7 cellular contexts compared by ENCODE assay signal in the genomic region with DNA sequence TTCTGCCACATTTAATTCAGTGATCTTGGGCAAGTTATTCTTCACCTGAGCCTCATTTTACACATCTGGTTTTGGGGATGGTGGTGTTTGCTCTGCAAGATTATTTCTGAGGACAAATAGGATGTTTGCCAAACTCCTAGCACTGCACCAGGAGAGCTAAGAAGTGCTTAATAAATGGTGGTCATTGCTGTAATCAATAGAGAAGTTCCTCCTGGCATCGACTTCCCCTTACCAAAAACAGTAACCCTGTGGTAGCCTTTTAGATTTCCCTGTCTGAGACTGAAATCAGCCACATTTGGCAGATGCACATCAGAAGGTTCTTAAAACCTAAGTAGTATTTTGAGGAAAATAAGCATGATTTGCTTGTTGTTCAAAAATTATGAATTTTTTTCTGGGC. TPM values are rescaled to one million over a fixed set of nuclear protein-coding genes. Genes with fewer than 3 reads are reported as not detected.
DNase-seq lines count a peak whose midpoint lies in the region; ATAC-seq and TF ChIP-seq lines count a peak whose summit lies in the region.

No MANE protein-coding gene starts in this region.

- H3K27me3 ChIP-seq in gastroesophageal sphincter: no peaks in the 10 kb centered on the region

- POLR2A ChIA-PET in HEK293 (lab: Yijun Ruan, JAX): interaction anchor here (1.2 kb wide), 1 partner anchor 33 kb away, joined by 3 read pairs; no protein-coding TSS in a partner anchor
- POLR2A ChIA-PET in T-cell (lab: Charles Lee): no interaction called here

- H3K4me1 ChIP-seq in HEK293 (ENCODE audit: control insufficient read depth, insufficient read depth, low read length) (peaks cover 12% of the 10 kb centered on the region), gastroesophageal sphincter (peaks cover 0 to 69% (median 8%) of the 10 kb centered on the region in 3 donors)

- no peak for TF ChIP-seq EP300 in gastroesophageal sphincter (IDR thresholded peaks at IDR 0.05)

- H3K4me1 Mint-ChIP-seq in T-cell: peaks cover 56 to 65% (median 61%) of the 10 kb centered on the region in 3 donors
- peaks cover 43% of the 10 kb centered on the region for H3K4me1 Mint-ChIP-seq in stimulated activated naive CD8-positive, alpha-beta T cell treated with anti-CD3 and anti-CD28 coated beads, Interleukin-15, amount 100 ng/mL, for 72 hours

- TF ChIP-seq POLR2A in gastroesophageal sphincter (IDR thresholded peaks at IDR 0.05): no peak

- TF ChIP-seq CTCF in HEK293 (tag by site-specific recombination; IDR thresholded peaks at IDR 0.05) (no peak), gastroesophageal sphincter (IDR thresholded peaks at IDR 0.05) (no peak)

- H3K36me3 ChIP-seq in HEK293 (ENCODE audit: control insufficient read depth in 2 of 2, insufficient read depth in 1 of 2, low read length in 2 of 2): no peaks in the 10 kb centered on the region
- H3K36me3 ChIP-seq in gastroesophageal sphincter: no peaks in the 10 kb centered on the region

- H3K27me3 Mint-ChIP-seq in T-cell: no peaks in the 10 kb centered on the region
- H3K27me3 Mint-ChIP-seq in stimulated activated naive CD8-positive, alpha-beta T cell treated with anti-CD3 and anti-CD28 coated beads, Interleukin-15, amount 100 ng/mL, for 72 hours: no peaks in the 10 kb centered on the region

- H3K4me3 Mint-ChIP-seq in T-cell: peak overlapping the region; percentile 87 to 96 (median 89)
- peak overlapping the region; percentile 90 to 96 for H3K4me3 Mint-ChIP-seq in stimulated activated naive CD8-positive, alpha-beta T cell treated with anti-CD3 and anti-CD28 coated beads, Interleukin-15, amount 100 ng/mL, for 72 hours

- H3K36me3 Mint-ChIP-seq in T-cell: no peaks in the 10 kb centered on the region

- H3K9me3 ChIP-seq in HEK293 (ENCODE audit: control insufficient read depth, insufficient read depth, low read depth, low read length) (no peaks in the 10 kb centered on the region), gastroesophageal sphincter (no peaks in the 10 kb centered on the region)

- no peak overlapping the region for H3K27ac ChIP-seq in HEK293 (ENCODE audit: extremely low read depth, low read depth, low read length)
- H3K27ac ChIP-seq in gastroesophageal sphincter: peak overlapping the region in 3 of 4 donors; percentile 32 to 95 (median 94)

- WGBS in gastroesophageal sphincter (ENCODE audit: low coverage in 1 of 2), 2 donors: 86% methylated on average over 1 of the region's 1 CpG; no CpG with 5 or more reads in 1 of the 2 donors

- CTCF ChIA-PET in HEK293 (lab: Yijun Ruan, JAX) (interaction anchor here (1.0 kb wide), 1 partner anchor 102 kb away, joined by 3 read pairs; no protein-coding TSS in a partner anchor), T-cell (lab: Charles Lee) (no interaction called here)

- H3K4me3 ChIP-seq in HEK293 (ENCODE audit: low read depth, low read length) (peak overlapping the region; percentile 94), gastroesophageal sphincter (peak overlapping the region in 1 of 2 donors; percentile 99)

- no peaks in the 10 kb centered on the region for H3K9me3 Mint-ChIP-seq in T-cell
- H3K9me3 Mint-ChIP-seq in stimulated activated naive CD8-positive, alpha-beta T cell treated with anti-CD3 and anti-CD28 coated beads, Interleukin-15, amount 100 ng/mL, for 72 hours: peaks cover 0 to 3% of the 10 kb centered on the region in 2 donors

- ATAC-seq in T-cell (replicated peaks in 1 of 4) (no peak), gastroesophageal sphincter (no peak)
- ATAC-seq in stimulated activated naive CD8-positive, alpha-beta T cell treated with anti-CD3 and anti-CD28 coated beads, Interleukin-15, amount 100 ng/mL, for 72 hours: no peak

- DNase-seq in T-cell (no peak), SHP77 (lab: John Stamatoyannopoulos, UW) (no peak), HK-2 (ENCODE audit: unreplicated experiment) (no peak), NCI-H2107 treated with DMSO at 0.1 percent for 48 hours (lab: John Stamatoyannopoulos, UW; ENCODE audit: unreplicated experiment) (no peak)
- DNase-seq in stimulated activated naive CD8-positive, alpha-beta T cell treated with anti-CD3 and anti-CD28 coated beads, Interleukin-15, amount 100 ng/mL, for 72 hours: no peak

- H3K27ac Mint-ChIP-seq in T-cell: peak overlapping the region; percentile 86 to 87
- H3K27ac Mint-ChIP-seq in stimulated activated naive CD8-positive, alpha-beta T cell treated with anti-CD3 and anti-CD28 coated beads, Interleukin-15, amount 100 ng/mL, for 72 hours: peak overlapping the region; percentile 99 to 100

TF ChIP-seq in HEK293, 187 proteins besides CTCF, POLR2A, EP300 and RAD21:
- TF ChIP-seq ZBTB20 (tag by site-specific recombination; IDR thresholded peaks at IDR 0.05): no peak
- TF ChIP-seq ZNF398 (tag by site-specific recombination; IDR thresholded peaks at IDR 0.05): no peak
- TF ChIP-seq ZNF148 (tag by site-specific recombination; IDR thresholded peaks at IDR 0.05; ENCODE audit: borderline replicate concordance): no peak
- TF ChIP-seq ZBTB7A (tag by site-specific recombination; IDR thresholded peaks at IDR 0.05; ENCODE audit: low read depth): no peak
- no peak for TF ChIP-seq ZNF701 (tag by site-specific recombination; IDR thresholded peaks at IDR 0.05)

RNA-seq across cellular contexts. Expression of gene B3GNT2, which starts 2.3 kb away (rescaled TPM):
- total RNA-seq in T-cell (10 to 100 TPM; 20.9 to 47.3 (median 22.4) TPM), gastroesophageal sphincter (10 to 100 TPM; 10.5 to 24.7 (median 14.1) TPM)
